Comparison of ENCODE assay signal across 1 cellular context in genomic region chr3:105868745-105869530, GRCh38.
TF ChIP-seq lines count a peak whose summit lies in the region.

Gene CBLB (minus strand): TSS chr3:105869012. CDS start chr3:105867577, 1,435 bp downstream.

TF ChIP-seq in HEK293, 187 proteins besides CTCF, POLR2A, EP300 and RAD21 (continued from another document):
- TF ChIP-seq ZBTB11 (tag by site-specific recombination; conservative IDR thresholded peaks at IDR 0.05; ENCODE audit: low read depth) (peak; percentile 57; the same call in 1 of the 2 replicates), ZNF830 (tag by site-specific recombination; IDR thresholded peaks at IDR 0.05; ENCODE audit: low read depth) (no peak), SP2 (tag by site-specific recombination; IDR thresholded peaks at IDR 0.05) (peak; percentile 78), PBX3 (CRISPR knock-in tag; IDR thresholded peaks at IDR 0.05) (peak; percentile 52; the same call in 1 of the 2 replicates), SCRT2 (tag by site-specific recombination; IDR thresholded peaks at IDR 0.05) (peak; percentile 88; the same call in 1 of the 2 replicates), KLF16 (tag by site-specific recombination; IDR thresholded peaks at IDR 0.05) (peak; percentile 68), ZBTB20 (tag by site-specific recombination; IDR thresholded peaks at IDR 0.05) (peak; percentile 60), ZNF626 (tag by site-specific recombination; IDR thresholded peaks at IDR 0.05) (no peak), ZNF239 (tag by site-specific recombination; IDR thresholded peaks at IDR 0.05) (no peak), ZNF580 (tag by site-specific recombination; IDR thresholded peaks at IDR 0.05) (peak; percentile 62; the same call in 1 of the 2 replicates), KLF10 (tag by site-specific recombination; IDR thresholded peaks at IDR 0.05) (peak; percentile 30; the same call in 1 of the 2 replicates), REST (tag by site-specific recombination; IDR thresholded peaks at IDR 0.05) (peak; percentile 36; the same call in 1 of the 2 replicates), ZNF777 (tag by site-specific recombination; IDR thresholded peaks at IDR 0.05; ENCODE audit: borderline replicate concordance) (peak; percentile 6; the same call in 1 of the 2 replicates), PRDM1 (tag by site-specific recombination; IDR thresholded peaks at IDR 0.05) (peak; percentile 77), ZBTB26 (tag by site-specific recombination; optimal IDR thresholded peaks at IDR 0.05) (peak; percentile 61), KLF8 (tag by site-specific recombination; IDR thresholded peaks at IDR 0.05) (peak; percentile 69; the same call in 1 of the 2 replicates), ZNF335 (tag by site-specific recombination; conservative IDR thresholded peaks at IDR 0.05) (peak; percentile 84), ZNF157 (tag by site-specific recombination; IDR thresholded peaks at IDR 0.05) (no peak), ZNF341 (tag by site-specific recombination; IDR thresholded peaks at IDR 0.05; ENCODE audit: low read depth) (peak; percentile 62; the same call in 1 of the 2 replicates), GLIS2 (tag by site-specific recombination; IDR thresholded peaks at IDR 0.05) (peak; percentile 49), EGR2 (tag by site-specific recombination; IDR thresholded peaks at IDR 0.05; ENCODE audit: low read depth) (peak; percentile 62), ZNF530 (tag by site-specific recombination; IDR thresholded peaks at IDR 0.05; ENCODE audit: low read depth) (no peak), PATZ1 (tag by site-specific recombination; IDR thresholded peaks at IDR 0.05) (0 out of 2 replicates have a peak, but pooled peaks have one; percentile 37), ZFHX2 (tag by site-specific recombination; conservative IDR thresholded peaks at IDR 0.05) (peak; percentile 66), ZXDB (tag by site-specific recombination; IDR thresholded peaks at IDR 0.05) (peak; percentile 27; the same call in 1 of the 2 replicates), ZNF366 (tag by site-specific recombination; conservative IDR thresholded peaks at IDR 0.05) (0 out of 2 replicates have a peak, but pooled peaks have one; percentile 36), BCL6B (tag by site-specific recombination; IDR thresholded peaks at IDR 0.05) (no peak), ZBTB10 (tag by site-specific recombination; IDR thresholded peaks at IDR 0.05) (0 out of 2 replicates have a peak, but pooled peaks have one; percentile 7), PRDM10 (tag by site-specific recombination; IDR thresholded peaks at IDR 0.05) (peak; percentile 80; the same call in 1 of the 2 replicates), KLF9 (tag by site-specific recombination; IDR thresholded peaks at IDR 0.05; ENCODE audit: low read depth) (peak; percentile 93), ZNF2 (tag by site-specific recombination; IDR thresholded peaks at IDR 0.05) (0 out of 2 replicates have a peak, but pooled peaks have one; percentile 3)
